In genomic region chr4:183182873-183183725, GRCh38 we compare ENCODE assay signal across 1 cellular context.
A peak's percentile ranks its signal among the peaks of the same experiment; 100 is the strongest.
TF ChIP-seq lines count a peak whose summit lies in the region.

No MANE protein-coding gene starts in this region.

TF ChIP-seq in HEK293, 187 proteins besides CTCF, POLR2A, EP300 and RAD21 (continued from another document and continues in another):
- TF ChIP-seq ZNF518A (tag by site-specific recombination; conservative IDR thresholded peaks at IDR 0.05; ENCODE audit: low read depth) (0 out of 2 replicates have a peak, but pooled peaks have one; percentile 31), ZBTB6 (tag by site-specific recombination; IDR thresholded peaks at IDR 0.05) (no peak), ZNF202 (tag by site-specific recombination; IDR thresholded peaks at IDR 0.05; ENCODE audit: borderline replicate concordance) (no peak), ZNF211 (tag by site-specific recombination; IDR thresholded peaks at IDR 0.05; ENCODE audit: low read depth) (no peak), ZNF513 (tag by site-specific recombination; IDR thresholded peaks at IDR 0.05) (no peak), ZNF114 (tag by site-specific recombination; IDR thresholded peaks at IDR 0.05) (no peak), PRDM1 (tag by site-specific recombination; IDR thresholded peaks at IDR 0.05) (peak; percentile 72; the same call in 1 of the 2 replicates), TCF7L2 (IDR thresholded peaks at IDR 0.05; ENCODE audit: borderline replicate concordance, low read depth, low read length) (0 out of 2 replicates have a peak, but pooled peaks have one; percentile 61), ZNF639 (tag by site-specific recombination; IDR thresholded peaks at IDR 0.05) (peak; percentile 68; the same call in 1 of the 2 replicates), ZNF670 (tag by site-specific recombination; IDR thresholded peaks at IDR 0.05; ENCODE audit: low read depth) (no peak), ZNF558 (tag by site-specific recombination; IDR thresholded peaks at IDR 0.05) (peak; percentile 72; the same call in 1 of the 2 replicates), ZNF148 (tag by site-specific recombination; IDR thresholded peaks at IDR 0.05; ENCODE audit: borderline replicate concordance) (no peak), ZNF785 (tag by site-specific recombination; IDR thresholded peaks at IDR 0.05) (no peak), REPIN1 (tag by site-specific recombination; IDR thresholded peaks at IDR 0.05; ENCODE audit: low read depth) (no peak), ZNF157 (tag by site-specific recombination; IDR thresholded peaks at IDR 0.05) (no peak), ZXDB (tag by site-specific recombination; IDR thresholded peaks at IDR 0.05) (peak; percentile 79), ZBTB10 (tag by site-specific recombination; IDR thresholded peaks at IDR 0.05) (no peak), ZNF121 (tag by site-specific recombination; IDR thresholded peaks at IDR 0.05) (no peak), GFI1B (tag by site-specific recombination; IDR thresholded peaks at IDR 0.05) (no peak), ZNF19 (tag by site-specific recombination; IDR thresholded peaks at IDR 0.05; ENCODE audit: low read depth) (no peak), ZNF777 (tag by site-specific recombination; IDR thresholded peaks at IDR 0.05; ENCODE audit: borderline replicate concordance) (no peak), ZNF350 (tag by site-specific recombination; IDR thresholded peaks at IDR 0.05) (no peak), ZNF701 (tag by site-specific recombination; IDR thresholded peaks at IDR 0.05) (no peak), ZBTB1 (tag by site-specific recombination; IDR thresholded peaks at IDR 0.05) (no peak), ZNF544 (tag by site-specific recombination; IDR thresholded peaks at IDR 0.05) (no peak), ZNF677 (tag by site-specific recombination; IDR thresholded peaks at IDR 0.05) (no peak), GLIS2 (tag by site-specific recombination; IDR thresholded peaks at IDR 0.05) (peak; percentile 71), ZNF174 (tag by site-specific recombination; IDR thresholded peaks at IDR 0.05) (no peak), ZNF660 (tag by site-specific recombination; IDR thresholded peaks at IDR 0.05) (peak; percentile 71; the same call in 1 of the 2 replicates), ZNF843 (tag by site-specific recombination; IDR thresholded peaks at IDR 0.05) (peak; percentile 85), OVOL3 (tag by site-specific recombination; IDR thresholded peaks at IDR 0.05) (no peak), ZBTB48 (tag by site-specific recombination; IDR thresholded peaks at IDR 0.05) (no peak), HOXC10 (CRISPR knock-in tag; IDR thresholded peaks at IDR 0.05) (no peak), ZNF133 (tag by site-specific recombination; IDR thresholded peaks at IDR 0.05) (no peak), ZNF529 (tag by site-specific recombination; IDR thresholded peaks at IDR 0.05; ENCODE audit: insufficient replicate concordance) (no peak), ZNF416 (tag by site-specific recombination; IDR thresholded peaks at IDR 0.05) (no peak), ZNF155 (tag by site-specific recombination; IDR thresholded peaks at IDR 0.05) (no peak), REST (tag by site-specific recombination; IDR thresholded peaks at IDR 0.05) (no peak), ZNF404 (tag by site-specific recombination; IDR thresholded peaks at IDR 0.05) (no peak), ZSCAN30 (tag by site-specific recombination; IDR thresholded peaks at IDR 0.05) (peak; percentile 17; the same call in 1 of the 2 replicates), BCL11B (tag by site-specific recombination; IDR thresholded peaks at IDR 0.05; ENCODE audit: low read depth) (no peak)
